11 cellular contexts compared by ENCODE assay signal in the genomic region with DNA sequence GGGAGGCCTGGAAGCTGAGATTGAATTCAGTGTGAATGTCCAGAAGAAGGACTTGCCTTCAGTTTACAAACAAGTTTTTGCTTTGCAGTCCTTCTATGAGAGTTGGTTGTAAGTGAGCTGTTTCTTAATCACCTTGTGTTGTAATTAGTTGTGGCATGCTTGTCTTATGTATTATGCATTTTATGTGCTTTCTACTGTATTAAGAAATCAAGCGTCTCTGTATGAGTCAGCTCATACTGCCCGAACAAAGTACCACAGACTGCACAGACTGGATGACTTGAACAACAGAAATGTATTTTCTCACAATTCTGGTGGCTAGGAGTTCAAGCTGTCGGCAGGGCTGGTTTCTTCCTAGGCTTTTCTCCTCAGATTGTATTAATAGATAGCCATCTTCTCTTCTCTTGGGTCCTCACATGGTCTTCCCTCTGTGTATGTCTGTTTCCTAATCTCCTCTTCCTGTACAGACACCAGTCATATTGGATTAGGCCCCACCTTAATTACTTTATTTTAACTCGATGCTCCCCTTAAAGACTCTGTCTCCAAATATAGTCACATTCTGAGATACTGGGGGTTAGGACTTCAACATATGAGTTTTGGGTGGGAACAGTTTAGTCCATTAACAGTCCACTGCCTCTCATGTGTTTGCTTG.
DNase-seq lines count a peak whose midpoint lies in the region; ATAC-seq, FAIRE-seq and TF ChIP-seq lines count a peak whose summit lies in the region.
"Had no signal": no experiment of that assay in that cellular context is flagged by ENCODE, and none has a peak within 500 bp of the region (broad histone marks: within the 10 kb centered on the region; RNA-seq: fewer than 3 reads in every experiment).

No MANE protein-coding gene starts in this region.

- peak overlapping the region; percentile 67 for H3K27ac ChIP-seq in keratinocyte (ENCODE audit: control insufficient read depth, insufficient read depth, low read length)
- no peak overlapping the region for H3K27ac ChIP-seq in suprapubic skin

- DNase-seq in A172 (ENCODE audit: low spot score) (peak; percentile 8), HT-29 (ENCODE audit: low spot score) (peak; percentile 1), amniotic stem cell (lab: John Stamatoyannopoulos, UW) (peak; percentile 45), keratinocyte (ENCODE audit: low read depth, low spot score) (peak; percentile 76), suprapubic skin (ENCODE audit: low spot score in 2 of 2) (no peak), NCI-H524 treated with DMSO at 0.1 percent for 48 hours (lab: John Stamatoyannopoulos, UW) (no peak), NCI-H2081 (lab: John Stamatoyannopoulos, UW) (no peak)
- DNase-seq: GF-D8, NCI-H1417 treated with DMSO at 0.1 percent for 48 hours had no signal

- dilution Hi-C loops in keratinocyte (cut with MboI; ENCODE audit: extremely low pct_ligation_motif_present, low sequenced_read_pairs), result no loop called here

- H3K79me2 ChIP-seq in keratinocyte (ENCODE audit: control insufficient read depth, insufficient read depth, low read length), result peaks cover 6% of the 10 kb centered on the region

- H3K9me1 ChIP-seq in keratinocyte (ENCODE audit: control insufficient read depth, extremely low read depth, insufficient read depth, low read length), result no peaks in the 10 kb centered on the region

- no peaks in the 10 kb centered on the region for H3K27me3 ChIP-seq in keratinocyte (ENCODE audit: control insufficient read depth, extremely low read depth, insufficient read depth, low read length)
- H3K27me3 ChIP-seq in suprapubic skin, result no peaks in the 10 kb centered on the region

- H3K36me3 ChIP-seq in keratinocyte (ENCODE audit: control insufficient read depth in 2 of 2, extremely low read depth in 1 of 2, insufficient read depth in 2 of 2, low read length in 2 of 2) (peaks cover 0 to 1% of the 10 kb centered on the region in 2 experiments), suprapubic skin (no peaks in the 10 kb centered on the region)

- no peak for TF ChIP-seq EP300 in suprapubic skin (IDR thresholded peaks at IDR 0.05)

- ATAC-seq in HG03354 (IDR thresholded peaks at IDR 0.05; ENCODE audit: poor library complexity, severe bottlenecking, unreplicated experiment), result no peak

- H3K9me3 ChIP-seq in keratinocyte (ENCODE audit: control insufficient read depth, low read depth, low read length) (no peaks in the 10 kb centered on the region), suprapubic skin (no peaks in the 10 kb centered on the region)
- H3K9me3 ChIP-seq: A549 had no signal

- peak; percentile 81 for FAIRE-seq in keratinocyte (lab: Jason Lieb, UNC)
- FAIRE-seq: A549 had no signal

- H4K20me1 ChIP-seq in keratinocyte (ENCODE audit: control insufficient read depth, extremely low read depth, insufficient read depth, low read length), result no peaks in the 10 kb centered on the region

- peak overlapping the region; percentile 54 for H3K4me2 ChIP-seq in keratinocyte (ENCODE audit: control insufficient read depth, extremely low read depth, insufficient read depth, low read depth, low read length)
- H3K4me2 ChIP-seq: A549 had no signal

- peak overlapping the region; percentile 45 for H3K9ac ChIP-seq in keratinocyte (ENCODE audit: control insufficient read depth, extremely low read depth, insufficient read depth, low read length)

- H2AFZ ChIP-seq in keratinocyte (ENCODE audit: control insufficient read depth, low read length), result peak overlapping the region; percentile 45

- 36% methylated on average over 4 of the region's 4 CpGs for WGBS in suprapubic skin

- TF ChIP-seq CTCF in keratinocyte (optimal IDR thresholded peaks at IDR 0.05 in 1 of 3, IDR thresholded peaks at IDR 0.05 in 1 of 3, conservative IDR thresholded peaks at IDR 0.05 in 1 of 3; ENCODE audit: extremely low read depth in 1 of 3, insufficient read depth in 2 of 3, low read length in 3 of 3), result no peak
- no peak for TF ChIP-seq CTCF in suprapubic skin (IDR thresholded peaks at IDR 0.05)

- H3K4me1 ChIP-seq in keratinocyte (ENCODE audit: control insufficient read depth, extremely low read depth, insufficient read depth, low read length) (peaks cover 12% of the 10 kb centered on the region), suprapubic skin (peaks cover 6% of the 10 kb centered on the region)
- H3K4me1 ChIP-seq: A549 had no signal

- no peak overlapping the region for H3K4me3 ChIP-seq in keratinocyte (ENCODE audit: control insufficient read depth in 2 of 3, extremely low read depth in 1 of 3, insufficient read depth in 2 of 3, low read depth in 1 of 3, low read length in 3 of 3)
- H3K4me3 ChIP-seq in suprapubic skin, result no peak overlapping the region
- H3K4me3 ChIP-seq: A549 had no signal

- no peak for TF ChIP-seq POLR2A in suprapubic skin (IDR thresholded peaks at IDR 0.05)

Comparison
In these comparisons a context has a peak if more than half of its experiments do, and no peak if none do; other contexts are left out.
1. DNase-seq: peak in A172 (single experiment), HT-29 (single experiment), amniotic stem cell (single experiment) and keratinocyte (single experiment); none in suprapubic skin (0 of 2), NCI-H524 treated with DMSO at 0.1 percent for 48 hours (single experiment) and NCI-H2081 (0 of 2).